ENCODE assay signal across 9 cellular contexts in the genomic region with DNA sequence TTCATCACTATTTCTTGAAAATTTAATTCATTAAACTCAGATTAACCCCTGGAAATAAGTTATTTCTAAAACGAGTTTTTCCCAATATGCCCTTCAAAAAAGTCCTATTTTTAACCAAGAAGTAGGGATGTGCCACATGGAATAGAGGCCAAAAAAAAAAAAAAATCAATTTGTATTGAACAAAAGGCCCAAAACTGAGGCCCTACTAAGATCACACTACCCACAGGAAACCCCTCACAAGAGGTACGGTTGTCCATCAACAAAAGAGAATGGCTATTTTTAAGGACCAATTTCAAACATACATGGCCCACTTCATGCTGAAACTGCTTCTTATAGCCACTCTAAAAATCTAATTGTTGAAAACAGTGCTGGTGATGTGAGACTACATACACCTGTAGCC. TPM values are rescaled to one million over a fixed set of nuclear protein-coding genes. Genes with fewer than 3 reads are reported as not detected.
DNase-seq lines count a peak whose midpoint lies in the region; ATAC-seq and TF ChIP-seq lines count a peak whose summit lies in the region.
"Had no signal": no experiment of that assay in that cellular context is flagged by ENCODE, and none has a peak within 500 bp of the region (broad histone marks: within the 10 kb centered on the region; RNA-seq: fewer than 3 reads in every experiment).

No MANE protein-coding gene starts in this region.

- TF ChIP-seq POLR2A in thyroid gland (IDR thresholded peaks at IDR 0.05), result no peak

- DNase-seq in activated naive CD4-positive, alpha-beta T cell treated with anti-CD3 and anti-CD28 coated beads for 36 hours, result no peak
- no peak for DNase-seq in activated naive CD4-positive, alpha-beta T cell (lab: John Stamatoyannopoulos, UW)
- no peak for DNase-seq in activated naive CD8-positive, alpha-beta T cell treated with anti-CD3 and anti-CD28 coated beads, Interleukin-2, amount 10 ng/mL, durations not matched to agents 7 days and 5 days
- DNase-seq in thyroid gland, result no peak
- DNase-seq in HCEC 1CT, result no peak
- DNase-seq in HuH-7.5 (ENCODE audit: low spot score), result no peak

- peaks cover 19% of the 10 kb centered on the region for H3K4me1 ChIP-seq in mesodermal cell (ENCODE audit: control insufficient read depth, insufficient read depth, low read length, poor library complexity, severe bottlenecking)
- peaks cover 30 to 36% of the 10 kb centered on the region in 2 donors for H3K4me1 ChIP-seq in thyroid gland

- peaks cover 34% of the 10 kb centered on the region for H3K36me3 Mint-ChIP-seq in activated naive CD4-positive, alpha-beta T cell treated with anti-CD3 and anti-CD28 coated beads for 36 hours (ENCODE audit: low read depth)
- peaks cover 28% of the 10 kb centered on the region for H3K36me3 Mint-ChIP-seq in activated naive CD8-positive, alpha-beta T cell treated with anti-CD3 and anti-CD28 coated beads, Interleukin-2, amount 10 ng/mL, durations not matched to agents 7 days and 5 days

- POLR2A ChIA-PET in activated naive CD8-positive, alpha-beta T cell treated with anti-CD3 and anti-CD28 coated beads, Interleukin-2, amount 10 ng/mL, durations not matched to agents 7 days and 5 days (lab: Charles Lee), result interaction anchor here (0.8 kb wide), 1 partner anchor 87 kb away, joined by 3 read pairs; no protein-coding TSS in a partner anchor

- peak overlapping the region; percentile 90 for H3K27ac ChIP-seq in mesodermal cell (ENCODE audit: low read depth, low read length, severe bottlenecking)
- H3K27ac ChIP-seq in thyroid gland, result peak overlapping the region; percentile 96 to 97 (median 97)

- H3K4me3 ChIP-seq in mesodermal cell (ENCODE audit: extremely low read depth, insufficient read depth, low read length, poor library complexity, severe bottlenecking) (no peak overlapping the region), thyroid gland (replicated peaks in 1 of 3) (no peak overlapping the region)

- peak overlapping the region; percentile 91 for H3K27ac Mint-ChIP-seq in activated naive CD4-positive, alpha-beta T cell treated with anti-CD3 and anti-CD28 coated beads for 36 hours
- peak overlapping the region; percentile 95 for H3K27ac Mint-ChIP-seq in activated naive CD8-positive, alpha-beta T cell treated with anti-CD3 and anti-CD28 coated beads, Interleukin-2, amount 10 ng/mL, durations not matched to agents 7 days and 5 days

- no peaks in the 10 kb centered on the region for H3K9me3 Mint-ChIP-seq in activated naive CD4-positive, alpha-beta T cell treated with anti-CD3 and anti-CD28 coated beads for 36 hours
- H3K9me3 Mint-ChIP-seq in activated naive CD8-positive, alpha-beta T cell treated with anti-CD3 and anti-CD28 coated beads, Interleukin-2, amount 10 ng/mL, durations not matched to agents 7 days and 5 days, result no peaks in the 10 kb centered on the region
- H3K9me3 Mint-ChIP-seq: activated naive CD4-positive, alpha-beta T cell treated with anti-CD3 and anti-CD28 coated beads, Interleukin-2, amount 50 U/mL, for 24 hours had no signal

- no peak for TF ChIP-seq CTCF in thyroid gland (IDR thresholded peaks at IDR 0.05)

- ATAC-seq in activated naive CD8-positive, alpha-beta T cell treated with anti-CD3 and anti-CD28 coated beads, Interleukin-2, amount 10 ng/mL, durations not matched to agents 7 days and 5 days (ENCODE audit: low read depth), result no peak
- no peak for ATAC-seq in HG03135 (IDR thresholded peaks at IDR 0.05; ENCODE audit: unreplicated experiment)

- H3K4me1 Mint-ChIP-seq in activated naive CD4-positive, alpha-beta T cell treated with anti-CD3 and anti-CD28 coated beads for 36 hours (ENCODE audit: low read depth), result peaks cover 62% of the 10 kb centered on the region
- H3K4me1 Mint-ChIP-seq in activated naive CD8-positive, alpha-beta T cell treated with anti-CD3 and anti-CD28 coated beads, Interleukin-2, amount 10 ng/mL, durations not matched to agents 7 days and 5 days, result peaks cover 49% of the 10 kb centered on the region

- no peak overlapping the region for H3K4me3 Mint-ChIP-seq in activated naive CD4-positive, alpha-beta T cell treated with anti-CD3 and anti-CD28 coated beads for 36 hours
- H3K4me3 Mint-ChIP-seq in activated naive CD8-positive, alpha-beta T cell treated with anti-CD3 and anti-CD28 coated beads, Interleukin-2, amount 10 ng/mL, durations not matched to agents 7 days and 5 days, result no peak overlapping the region

- H3K27me3 ChIP-seq in thyroid gland, result no peaks in the 10 kb centered on the region

- WGBS in mesodermal cell (ENCODE audit: insufficient coverage in 2 of 2), 2 experiments, result 75 to 100% methylated on average over 1 to 2 of the region's 2 CpGs
- 62 to 74% methylated on average over 2 of the region's 2 CpGs for WGBS in thyroid gland, 2 donors

- no peaks in the 10 kb centered on the region for H3K9me3 ChIP-seq in mesodermal cell (ENCODE audit: control insufficient read depth, low read length)
- H3K9me3 ChIP-seq in thyroid gland, result no peaks in the 10 kb centered on the region

- H3K36me3 ChIP-seq in mesodermal cell (ENCODE audit: control insufficient read depth, insufficient read depth, low read length) (peaks cover 52% of the 10 kb centered on the region), thyroid gland (peaks cover 49% of the 10 kb centered on the region in 2 donors)

- CTCF ChIA-PET in activated naive CD4-positive, alpha-beta T cell treated with anti-CD3 and anti-CD28 coated beads for 36 hours (lab: Charles Lee), result no interaction called here

- H3K27me3 Mint-ChIP-seq in activated naive CD4-positive, alpha-beta T cell treated with anti-CD3 and anti-CD28 coated beads for 36 hours (ENCODE audit: low read depth), result no peaks in the 10 kb centered on the region
- no peaks in the 10 kb centered on the region for H3K27me3 Mint-ChIP-seq in activated naive CD8-positive, alpha-beta T cell treated with anti-CD3 and anti-CD28 coated beads, Interleukin-2, amount 10 ng/mL, durations not matched to agents 7 days and 5 days
- H3K27me3 Mint-ChIP-seq: activated naive CD4-positive, alpha-beta T cell treated with anti-CD3 and anti-CD28 coated beads, Interleukin-2, amount 50 U/mL, for 24 hours had no signal

- intact Hi-C loops in activated naive CD4-positive, alpha-beta T cell treated with anti-CD3 and anti-CD28 coated beads for 36 hours (cut with micrococcal nuclease), result loop anchor here (2.0 to 5.0 kb wide), 7 partner anchors 117 to 840 kb away; partner anchors contain the start of genes ARHGAP9, IL23A, NAB2 and NABP2
- intact Hi-C loops in thyroid gland (cut with DNase I), result loop anchor here (10.0 kb wide), 2 partner anchors 63 to 123 kb away; no protein-coding TSS in a partner anchor

RNA-seq across cellular contexts. Expression of gene BAZ2A, which starts 7.5 kb away (rescaled TPM):
- total RNA-seq in activated naive CD4-positive, alpha-beta T cell treated with anti-CD3 and anti-CD28 coated beads for 36 hours, result 10 to 100 TPM; 78.3 to 80.0 TPM
- 100 to 1,000 TPM; 139 to 145 TPM for total RNA-seq in activated naive CD8-positive, alpha-beta T cell treated with anti-CD3 and anti-CD28 coated beads, Interleukin-2, amount 10 ng/mL, durations not matched to agents 7 days and 5 days
- 127 TPM for polyA plus RNA-seq in mesodermal cell (2013, experiment 1 of 2)
- 95.9 TPM for polyA plus RNA-seq in mesodermal cell (2013, experiment 2 of 2)
- 100 to 1,000 TPM in 1 of 4 donors, 10 to 100 TPM in 3; 61.7 to 122 (median 77.6) TPM for total RNA-seq in thyroid gland

RNA-seq across cellular contexts. Expression of gene ATP5F1B, which starts 8.2 kb away (rescaled TPM):
- total RNA-seq in activated naive CD4-positive, alpha-beta T cell treated with anti-CD3 and anti-CD28 coated beads for 36 hours, result 100 to 1,000 TPM; 854 to 863 TPM
- 100 to 1,000 TPM; 468 to 471 TPM for total RNA-seq in activated naive CD8-positive, alpha-beta T cell treated with anti-CD3 and anti-CD28 coated beads, Interleukin-2, amount 10 ng/mL, durations not matched to agents 7 days and 5 days
- polyA plus RNA-seq in mesodermal cell (2013, experiment 1 of 2), result 803 TPM
- polyA plus RNA-seq in mesodermal cell (2013, experiment 2 of 2), result 755 TPM
- 100 to 1,000 TPM; 310 to 557 (median 431) TPM for total RNA-seq in thyroid gland

RNA-seq across cellular contexts. Expression of gene PTGES3, which starts 50.5 kb away (rescaled TPM):
- total RNA-seq in activated naive CD4-positive, alpha-beta T cell treated with anti-CD3 and anti-CD28 coated beads for 36 hours, result 100 to 1,000 TPM; 289 to 293 TPM
- 100 to 1,000 TPM; 210 to 217 TPM for total RNA-seq in activated naive CD8-positive, alpha-beta T cell treated with anti-CD3 and anti-CD28 coated beads, Interleukin-2, amount 10 ng/mL, durations not matched to agents 7 days and 5 days
- polyA plus RNA-seq in mesodermal cell (2013, experiment 1 of 2), result 279 TPM
- polyA plus RNA-seq in mesodermal cell (2013, experiment 2 of 2), result 307 TPM
- total RNA-seq in thyroid gland, result 100 to 1,000 TPM; 101 to 132 (median 124) TPM
